ENCODE assay signal across 20 cellular contexts in genomic region chr13:25762288-25762687, GRCh38.
"Had no signal": no experiment of that assay in that cellular context is flagged by ENCODE, and none has a peak within 500 bp of the region (broad histone marks: within the 10 kb centered on the region; RNA-seq: fewer than 3 reads in every experiment).

No MANE protein-coding gene starts in this region.

- H3K36me3 ChIP-seq: esophagus squamous epithelium, prostate gland, right atrium auricular region, suprapubic skin, transverse colon, uterus had no signal

- H3K9me3 ChIP-seq: esophagus squamous epithelium, prostate gland, right atrium auricular region, suprapubic skin, transverse colon, uterus had no signal

- H3K9me3 Mint-ChIP-seq: effector memory CD8-positive, alpha-beta T cell; neural crest cell had no signal

- H3K4me3 Mint-ChIP-seq: brain; effector memory CD8-positive, alpha-beta T cell; neural crest cell had no signal

- ATAC-seq: effector memory CD8-positive, alpha-beta T cell; left ventricle myocardium superior had no signal

- DNase-seq: activated CD4-positive, alpha-beta T cell treated with anti-CD3 and anti-CD28 coated beads, Interleukin-2, amount 50 U/mL, for 4 hours; activated CD4-positive, CD25-positive, alpha-beta regulatory T cell; anterior cingulate cortex; caudate nucleus; effector memory CD8-positive, alpha-beta T cell; esophagus squamous epithelium; left ventricle myocardium superior; stimulated activated CD4-positive, alpha-beta T cell treated with anti-CD3 and anti-CD28 coated beads, Interleukin-12 subunit alpha, Interleukin-12 subunit beta, amount 100 ng/mL, for 4 hours; stimulated activated CD4-positive, alpha-beta T cell treated with anti-CD3 and anti-CD28 coated beads, Interleukin-1b, Interleukin-23, amount 100 ng/mL, for 48 hours; stimulated activated CD8-positive, alpha-beta memory T cell treated with anti-CD3 and anti-CD28 coated beads, Interleukin-4, amount 100 ng/mL, for 48 hours; stimulated activated naive CD4-positive, alpha-beta T cell; T-helper 9 cell; transverse colon; uterus had no signal

- H3K27ac Mint-ChIP-seq: brain; effector memory CD8-positive, alpha-beta T cell had no signal

- H3K27ac ChIP-seq: esophagus squamous epithelium, prostate gland, right atrium auricular region, SK-N-MC, suprapubic skin, transverse colon, uterus had no signal

- H3K36me3 Mint-ChIP-seq: brain had no signal
